12 cellular contexts compared by ENCODE assay signal in the genomic region with DNA sequence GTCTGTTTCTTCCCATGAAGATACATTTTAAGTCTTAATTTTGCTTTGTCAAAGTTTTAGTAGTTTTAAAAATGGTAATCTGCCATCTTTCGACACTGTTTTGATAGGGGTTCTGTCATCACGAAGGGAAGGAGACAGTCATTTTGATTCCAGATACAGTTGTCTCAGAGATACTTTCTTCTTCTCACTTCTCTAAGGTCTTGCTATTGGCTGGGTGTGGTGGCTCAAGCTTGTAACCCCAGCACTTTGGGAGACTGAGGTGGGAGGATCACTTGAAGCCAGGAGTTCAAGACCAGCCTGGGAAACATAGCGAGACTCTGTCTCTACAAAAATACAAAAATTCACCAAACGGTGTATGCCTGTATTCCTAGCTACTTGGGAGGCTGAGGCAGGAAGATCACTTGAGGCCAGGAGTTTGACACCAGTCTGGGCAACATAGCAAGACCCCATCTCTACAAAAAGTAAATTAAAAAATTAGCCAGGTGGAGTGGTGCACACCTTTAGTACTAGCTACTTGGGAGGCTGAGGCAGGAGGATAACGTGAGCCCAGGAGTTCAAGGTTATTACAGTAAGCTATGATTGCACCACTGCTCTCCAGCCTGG. TPM values are rescaled to one million over a fixed set of nuclear protein-coding genes. Genes with fewer than 3 reads are reported as not detected.
DNase-seq lines count a peak whose midpoint lies in the region; ATAC-seq and TF ChIP-seq lines count a peak whose summit lies in the region.
"Had no signal": no experiment of that assay in that cellular context is flagged by ENCODE, and none has a peak within 500 bp of the region (broad histone marks: within the 10 kb centered on the region; RNA-seq: fewer than 3 reads in every experiment).

No MANE protein-coding gene starts in this region.

- peaks cover 12 to 13% of the 10 kb centered on the region in 2 donors for H3K36me3 Mint-ChIP-seq in CD14-positive monocyte
- H3K36me3 Mint-ChIP-seq in activated T-helper 2 cell treated with anti-CD3 and anti-CD28 coated beads, Interferon-gamma antibody, Interleukin-2, Interleukin-4, amounts not matched to agents 10 μg/mL and 5 μg/mL and 100 μg/mL, durations not matched to agents 14 hours and 24 hours and 36 hours (ENCODE audit: low read depth) = peaks cover 64% of the 10 kb centered on the region

- H3K9me3 Mint-ChIP-seq in CD14-positive monocyte = peaks cover 0 to 2% (median 0%) of the 10 kb centered on the region in 7 donors
- H3K9me3 Mint-ChIP-seq in activated T-helper 2 cell treated with anti-CD3 and anti-CD28 coated beads, Interferon-gamma antibody, Interleukin-2, Interleukin-4, amounts not matched to agents 10 μg/mL and 5 μg/mL and 100 μg/mL, durations not matched to agents 14 hours and 24 hours and 36 hours = no peaks in the 10 kb centered on the region

- no peak overlapping the region for H3K9ac ChIP-seq in mucosa of rectum (ENCODE audit: low read depth in 1 of 2, low read length in 2 of 2)

- CTCF ChIA-PET in HEK293 (lab: Yijun Ruan, JAX) = interaction anchor here (0.7 kb wide), 1 partner anchor 874 kb away, joined by 4 read pairs; no protein-coding TSS in a partner anchor

- H3K27ac ChIP-seq in HEK293 (ENCODE audit: extremely low read depth, low read depth, low read length) (no peak overlapping the region), mucosa of rectum (ENCODE audit: low read depth in 2 of 2, low read length in 2 of 2) (peak overlapping the region; percentile 26 to 67)
- H3K27ac ChIP-seq: brain microvascular endothelial cell had no signal

- no peaks in the 10 kb centered on the region for H3K36me3 ChIP-seq in HEK293 (ENCODE audit: control insufficient read depth in 2 of 2, insufficient read depth in 1 of 2, low read length in 2 of 2)
- no peaks in the 10 kb centered on the region for H3K36me3 ChIP-seq in mucosa of rectum (ENCODE audit: control insufficient read depth in 2 of 2, insufficient read depth in 2 of 2, low read length in 2 of 2)
- H3K36me3 ChIP-seq: brain microvascular endothelial cell had no signal

- intact Hi-C loops in CD14-positive monocyte (cut with micrococcal nuclease) = loop anchor here (5.0 to 10.0 kb wide), 4 partner anchors 35 to 312 kb away; partner anchors contain the start of genes LACTB (in 1 of the 2), RPS27L (in 1 of the 2) and USP3 (in 1 of the 2)
- intact Hi-C loops in activated T-helper 2 cell treated with anti-CD3 and anti-CD28 coated beads, Interferon-gamma antibody, Interleukin-2, Interleukin-4, amounts not matched to agents 10 μg/mL and 5 μg/mL and 100 μg/mL, durations not matched to agents 14 hours and 24 hours and 36 hours (cut with micrococcal nuclease) = loop anchor here (1.0 to 10.0 kb wide), 10 partner anchors 11 to 482 kb away; partner anchors contain the start of genes RPS27L and TPM1

- peaks cover 0 to 3% (median 0%) of the 10 kb centered on the region in 3 donors for H3K27me3 Mint-ChIP-seq in CD14-positive monocyte (ENCODE audit: low read depth in 3 of 3)
- H3K27me3 Mint-ChIP-seq in activated T-helper 2 cell treated with anti-CD3 and anti-CD28 coated beads, Interferon-gamma antibody, Interleukin-2, Interleukin-4, amounts not matched to agents 10 μg/mL and 5 μg/mL and 100 μg/mL, durations not matched to agents 14 hours and 24 hours and 36 hours (ENCODE audit: low read depth) = no peaks in the 10 kb centered on the region

- no peak for DNase-seq in CD14-positive monocyte (ENCODE audit: low spot score)
- DNase-seq in activated T-helper 2 cell treated with anti-CD3 and anti-CD28 coated beads, Interferon-gamma antibody, Interleukin-2, Interleukin-4, amounts not matched to agents 10 μg/mL and 5 μg/mL and 100 μg/mL, durations not matched to agents 14 hours and 24 hours and 36 hours (ENCODE audit: low spot score) = no peak
- DNase-seq: brain microvascular endothelial cell, Caco-2, NCI-H2107, posterior cingulate gyrus had no signal

- H3K4me1 ChIP-seq in HEK293 (ENCODE audit: control insufficient read depth, insufficient read depth, low read length) = peaks cover 5% of the 10 kb centered on the region; the same call in 1 of the 2 replicates
- H3K4me1 ChIP-seq in mucosa of rectum (ENCODE audit: control insufficient read depth in 2 of 2, insufficient read depth in 2 of 2, low read length in 2 of 2) = peaks cover 20 to 29% of the 10 kb centered on the region in 2 donors

- TF ChIP-seq CTCF in CD14-positive monocyte (IDR thresholded peaks at IDR 0.05) (no peak), HEK293 (tag by site-specific recombination; IDR thresholded peaks at IDR 0.05) (no peak)

- H3K27me3 ChIP-seq in mucosa of rectum (ENCODE audit: control insufficient read depth in 2 of 2, insufficient read depth in 2 of 2, low read length in 2 of 2) = no peaks in the 10 kb centered on the region
- H3K27me3 ChIP-seq: brain microvascular endothelial cell had no signal

- H3K4me3 Mint-ChIP-seq in CD14-positive monocyte = peak overlapping the region; percentile 80 to 100
- peak overlapping the region; percentile 96 for H3K4me3 Mint-ChIP-seq in activated T-helper 2 cell treated with anti-CD3 and anti-CD28 coated beads, Interferon-gamma antibody, Interleukin-2, Interleukin-4, amounts not matched to agents 10 μg/mL and 5 μg/mL and 100 μg/mL, durations not matched to agents 14 hours and 24 hours and 36 hours (ENCODE audit: low read depth)

- no peak overlapping the region for H3K4me3 ChIP-seq in HEK293 (ENCODE audit: low read depth, low read length)
- peak overlapping the region in 1 of 2 donors; percentile 20 for H3K4me3 ChIP-seq in mucosa of rectum (ENCODE audit: low read length in 2 of 2)

- POLR2A ChIA-PET in HEK293 (lab: Yijun Ruan, JAX) = no interaction called here

- H3K9me3 ChIP-seq in HEK293 (ENCODE audit: control insufficient read depth, insufficient read depth, low read depth, low read length) (no peaks in the 10 kb centered on the region), mucosa of rectum (ENCODE audit: control insufficient read depth in 2 of 2, low read length in 2 of 2) (no peaks in the 10 kb centered on the region)
- H3K9me3 ChIP-seq: Caco-2 had no signal

- H3K27ac Mint-ChIP-seq in CD14-positive monocyte = peak overlapping the region; percentile 90 to 100 (median 96)
- H3K27ac Mint-ChIP-seq in activated T-helper 2 cell treated with anti-CD3 and anti-CD28 coated beads, Interferon-gamma antibody, Interleukin-2, Interleukin-4, amounts not matched to agents 10 μg/mL and 5 μg/mL and 100 μg/mL, durations not matched to agents 14 hours and 24 hours and 36 hours = peak overlapping the region; percentile 96

- ATAC-seq in HG03135 (IDR thresholded peaks at IDR 0.05; ENCODE audit: unreplicated experiment) (no peak), GM19023 (IDR thresholded peaks at IDR 0.05; ENCODE audit: unreplicated experiment) (no peak), GM18519 (IDR thresholded peaks at IDR 0.05; ENCODE audit: low FRiP score, unreplicated experiment) (no peak), HG03196 (IDR thresholded peaks at IDR 0.05; ENCODE audit: unreplicated experiment) (no peak)

- H3K4me1 Mint-ChIP-seq in CD14-positive monocyte = peaks cover 78% of the 10 kb centered on the region
- peaks cover 66% of the 10 kb centered on the region for H3K4me1 Mint-ChIP-seq in activated T-helper 2 cell treated with anti-CD3 and anti-CD28 coated beads, Interferon-gamma antibody, Interleukin-2, Interleukin-4, amounts not matched to agents 10 μg/mL and 5 μg/mL and 100 μg/mL, durations not matched to agents 14 hours and 24 hours and 36 hours (ENCODE audit: low read depth)

TF ChIP-seq in HEK293, 187 proteins besides CTCF, POLR2A, EP300 and RAD21:
- no peak for TF ChIP-seq ZSCAN30 (tag by site-specific recombination; IDR thresholded peaks at IDR 0.05)
- no peak for TF ChIP-seq PRDM1 (tag by site-specific recombination; IDR thresholded peaks at IDR 0.05)
- TF ChIP-seq ZNF121 (tag by site-specific recombination; IDR thresholded peaks at IDR 0.05) = peak; percentile 60; the same call in 1 of the 2 replicates
- no peak for TF ChIP-seq GLI4 (tag by site-specific recombination; IDR thresholded peaks at IDR 0.05)

RNA-seq across cellular contexts. Expression of gene RAB8B, which starts 3.3 kb away (rescaled TPM):
- 10 to 100 TPM; 58.9 to 77.3 TPM for polyA plus RNA-seq in CD14-positive monocyte
- total RNA-seq in activated T-helper 2 cell treated with anti-CD3 and anti-CD28 coated beads, Interferon-gamma antibody, Interleukin-2, Interleukin-4, amounts not matched to agents 10 μg/mL and 5 μg/mL and 100 μg/mL, durations not matched to agents 14 hours and 24 hours and 36 hours = 214 TPM in 2 replicates

RNA-seq across cellular contexts. Expression of gene RPS27L, which starts 35.4 kb away (rescaled TPM):
- polyA plus RNA-seq in CD14-positive monocyte = 100 to 1,000 TPM; 178 to 196 TPM
- 164 and 167 TPM in 2 replicates for total RNA-seq in activated T-helper 2 cell treated with anti-CD3 and anti-CD28 coated beads, Interferon-gamma antibody, Interleukin-2, Interleukin-4, amounts not matched to agents 10 μg/mL and 5 μg/mL and 100 μg/mL, durations not matched to agents 14 hours and 24 hours and 36 hours
